Comparison of ENCODE assay signal across 8 cellular contexts in genomic region chr15:44736261-44736765, GRCh38. TPM values are rescaled to one million over a fixed set of nuclear protein-coding genes. Genes with fewer than 3 reads are reported as not detected.
DNase-seq lines count a peak whose midpoint lies in the region; ATAC-seq and TF ChIP-seq lines count a peak whose summit lies in the region.

TSS of gene TRIM69 (plus strand) at chr15:44736528. CDS start at chr15:44736705, 177 bp downstream.

- DNase-seq in caudate nucleus (lab: John Stamatoyannopoulos, UW), result no peak
- no peak for DNase-seq in natural killer cell
- no peak for DNase-seq in SK-N-DZ (ENCODE audit: low spot score)
- no peak for DNase-seq in head of caudate nucleus

- peak within 1 kb of the TSS in 2 of 10 experiments; percentile 11 to 13; a peak in 3 of 20 replicates for H3K4me3 ChIP-seq in BLaER1 treated with 17β-estradiol and CSF1 and Interleukin-3, amounts not matched to agents 10 nM and 100 nM

- H3K27ac ChIP-seq in BLaER1 treated with 17β-estradiol and CSF1 and Interleukin-3, amounts not matched to agents 10 nM and 100 nM, result peak within 1 kb of the TSS; percentile 65 to 88 (median 79)
- H3K27ac ChIP-seq in caudate nucleus (ENCODE audit: low read depth, low read length), result peak within 1 kb of the TSS; percentile 30

- H4K20me1 ChIP-seq in BLaER1 treated with 17β-estradiol and CSF1 and Interleukin-3, amounts not matched to agents 10 nM and 100 nM, result no peaks in the 10 kb centered on the region

- H3K36me3 ChIP-seq in BLaER1 treated with 17β-estradiol and CSF1 and Interleukin-3, amounts not matched to agents 10 nM and 100 nM, result peaks cover 0 to 13% (median 10%) of the 10 kb centered on the region in 11 experiments; a peak in 11 of 22 replicates

- no peaks in the 10 kb centered on the region for H3K27me3 ChIP-seq in BLaER1 treated with 17β-estradiol and CSF1 and Interleukin-3, amounts not matched to agents 10 nM and 100 nM

- peak within 1 kb of the TSS; percentile 47 for H3K4me3 Mint-ChIP-seq in natural killer cell

- no peaks in the 10 kb centered on the region for H3K36me3 Mint-ChIP-seq in natural killer cell

- peak within 1 kb of the TSS; percentile 68 to 85 (median 76) for H3K4me2 ChIP-seq in BLaER1 treated with 17β-estradiol and CSF1 and Interleukin-3, amounts not matched to agents 10 nM and 100 nM

- intact Hi-C loops in natural killer cell (cut with micrococcal nuclease) (no loop called here), head of caudate nucleus (cut with DNase I) (no loop called here)

- H3K9ac ChIP-seq in BLaER1 treated with 17β-estradiol and CSF1 and Interleukin-3, amounts not matched to agents 10 nM and 100 nM, result peak within 1 kb of the TSS; percentile 30 to 69 (median 60); a peak in 20 of 22 replicates

- H3K4me1 ChIP-seq in BLaER1 treated with 17β-estradiol and CSF1 and Interleukin-3, amounts not matched to agents 10 nM and 100 nM, result peaks cover 27 to 58% (median 31%) of the 10 kb centered on the region in 10 experiments

- no peak for TF ChIP-seq CTCF in natural killer cell (IDR thresholded peaks at IDR 0.05)

- H3K9me3 Mint-ChIP-seq in natural killer cell, result no peaks in the 10 kb centered on the region

- no peaks in the 10 kb centered on the region for H3K27me3 Mint-ChIP-seq in natural killer cell (ENCODE audit: low read depth in 2 of 2)

- no peaks in the 10 kb centered on the region for H3K9me3 ChIP-seq in BLaER1 treated with 17β-estradiol and CSF1 and Interleukin-3, amounts not matched to agents 10 nM and 100 nM (replicated peaks in 1 of 11)

- peak within 1 kb of the TSS; percentile 48 to 78 for H3K27ac Mint-ChIP-seq in natural killer cell

- peaks cover 15 to 19% of the 10 kb centered on the region in 2 donors for H3K4me1 Mint-ChIP-seq in natural killer cell

- ATAC-seq in HG02678 (IDR thresholded peaks at IDR 0.05; ENCODE audit: unreplicated experiment) (peak; percentile 33), natural killer cell (no peak), HG03025 (IDR thresholded peaks at IDR 0.05; ENCODE audit: low FRiP score, unreplicated experiment) (no peak), GM18502 (IDR thresholded peaks at IDR 0.05; ENCODE audit: poor library complexity, unreplicated experiment) (no peak)

RNA-seq across cellular contexts. Expression of gene TRIM69, which starts in this region (rescaled TPM):
- 10 to 100 TPM; 14.2 to 20.1 (median 16.3) TPM for total RNA-seq in natural killer cell
- 11.1 and 11.5 TPM in 2 replicates for polyA plus RNA-seq in SK-N-DZ (2014; cell fraction: cytosol; rRNA removed)
- 4.5 and 7.5 TPM in 2 replicates for polyA plus RNA-seq in SK-N-DZ (2014; cell fraction: nucleus; rRNA removed)
